1 cellular context compared by ENCODE assay signal in the genomic region with DNA sequence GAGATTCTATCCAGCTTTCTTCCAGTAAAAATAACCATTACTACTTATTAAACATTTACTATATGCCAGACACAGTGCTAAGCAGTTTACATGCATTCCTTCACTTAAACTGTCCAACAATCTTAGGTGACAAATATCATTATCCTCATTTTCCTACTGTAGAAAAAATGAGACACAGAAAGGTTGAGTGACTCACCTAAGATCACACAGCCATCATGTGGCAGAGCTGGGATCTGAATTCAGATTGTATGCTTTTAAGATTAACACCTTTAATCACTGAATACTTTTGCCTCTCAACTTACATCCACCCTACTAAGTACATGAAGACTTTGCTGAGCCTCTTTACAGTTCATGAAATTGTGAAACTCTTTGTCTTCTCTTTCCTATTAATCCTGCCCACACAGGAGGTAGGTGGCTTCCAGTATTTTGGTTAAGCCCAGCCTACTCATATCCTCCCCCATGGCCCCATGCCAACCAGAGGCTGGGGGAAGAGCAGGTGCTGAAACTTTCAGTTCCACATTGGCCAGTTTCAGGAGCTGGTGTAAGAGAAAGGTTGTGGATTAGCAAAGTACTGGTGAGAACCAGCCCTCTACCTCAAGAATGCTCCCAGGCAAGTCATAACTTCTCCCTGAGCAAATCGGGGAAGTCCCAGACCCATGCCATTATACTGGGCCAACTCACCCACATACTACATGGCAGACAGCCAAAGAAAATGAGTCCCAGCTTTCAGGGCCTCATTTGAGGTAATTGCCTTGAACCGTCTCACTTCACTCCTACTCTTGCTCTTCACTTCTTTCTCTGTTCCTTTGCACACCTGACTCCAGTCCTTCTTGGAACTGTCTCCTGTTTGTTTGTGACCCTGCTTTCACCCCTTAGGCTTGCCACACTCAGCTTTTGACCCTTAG.
A peak's percentile ranks its signal among the peaks of the same experiment; 100 is the strongest.
TF ChIP-seq lines count a peak whose summit lies in the region.

No MANE protein-coding gene starts in this region.

TF ChIP-seq in GM12878, 131 proteins besides CTCF, POLR2A, EP300 and RAD21 (continued from another document):
- TF ChIP-seq, protein P1, sequence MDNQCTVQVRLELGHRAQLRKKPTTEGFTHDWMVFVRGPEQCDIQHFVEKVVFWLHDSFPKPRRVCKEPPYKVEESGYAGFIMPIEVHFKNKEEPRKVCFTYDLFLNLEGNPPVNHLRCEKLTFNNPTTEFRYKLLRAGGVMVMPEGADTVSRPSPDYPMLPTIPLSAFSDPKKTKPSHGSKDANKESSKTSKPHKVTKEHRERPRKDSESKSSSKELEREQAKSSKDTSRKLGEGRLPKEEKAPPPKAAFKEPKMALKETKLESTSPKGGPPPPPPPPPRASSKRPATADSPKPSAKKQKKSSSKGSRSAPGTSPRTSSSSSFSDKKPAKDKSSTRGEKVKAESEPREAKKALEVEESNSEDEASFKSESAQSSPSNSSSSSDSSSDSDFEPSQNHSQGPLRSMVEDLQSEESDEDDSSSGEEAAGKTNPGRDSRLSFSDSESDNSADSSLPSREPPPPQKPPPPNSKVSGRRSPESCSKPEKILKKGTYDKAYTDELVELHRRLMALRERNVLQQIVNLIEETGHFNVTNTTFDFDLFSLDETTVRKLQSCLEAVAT (IDR thresholded peaks at IDR 0.05) = peak; percentile 80
- no peak for TF ChIP-seq RCOR1 (conservative IDR thresholded peaks at IDR 0.05; ENCODE audit: low read depth, low read length)
- TF ChIP-seq, protein P2, sequence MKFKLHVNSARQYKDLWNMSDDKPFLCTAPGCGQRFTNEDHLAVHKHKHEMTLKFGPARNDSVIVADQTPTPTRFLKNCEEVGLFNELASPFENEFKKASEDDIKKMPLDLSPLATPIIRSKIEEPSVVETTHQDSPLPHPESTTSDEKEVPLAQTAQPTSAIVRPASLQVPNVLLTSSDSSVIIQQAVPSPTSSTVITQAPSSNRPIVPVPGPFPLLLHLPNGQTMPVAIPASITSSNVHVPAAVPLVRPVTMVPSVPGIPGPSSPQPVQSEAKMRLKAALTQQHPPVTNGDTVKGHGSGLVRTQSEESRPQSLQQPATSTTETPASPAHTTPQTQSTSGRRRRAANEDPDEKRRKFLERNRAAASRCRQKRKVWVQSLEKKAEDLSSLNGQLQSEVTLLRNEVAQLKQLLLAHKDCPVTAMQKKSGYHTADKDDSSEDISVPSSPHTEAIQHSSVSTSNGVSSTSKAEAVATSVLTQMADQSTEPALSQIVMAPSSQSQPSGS (IDR thresholded peaks at IDR 0.05; ENCODE audit: low read length) = peak; percentile 88
- TF ChIP-seq SIX5 (IDR thresholded peaks at IDR 0.05; ENCODE audit: low read depth, low read length, severe bottlenecking) = no peak
- TF ChIP-seq MTA2 (IDR thresholded peaks at IDR 0.05; ENCODE audit: low read depth) = peak; percentile 99
- peak; percentile 81; the same call in 1 of the 2 replicates for TF ChIP-seq BACH1 (IDR thresholded peaks at IDR 0.05; ENCODE audit: borderline replicate concordance)
- TF ChIP-seq KAT2A (conservative IDR thresholded peaks at IDR 0.05; ENCODE audit: control insufficient read depth, low read depth, low read length) = no peak
- TF ChIP-seq BHLHE40 (IDR thresholded peaks at IDR 0.05; ENCODE audit: borderline replicate concordance in 1 of 2, low read depth in 2 of 2, low read length in 1 of 2) = peak; percentile 28 to 88; a peak in 3 of 4 replicates
- peak; percentile 64; the same call in 1 of the 2 replicates for TF ChIP-seq RAD51 (IDR thresholded peaks at IDR 0.05)
- peak; percentile 89 for TF ChIP-seq CREM (IDR thresholded peaks at IDR 0.05; ENCODE audit: low read depth)
- peak; percentile 79 for TF ChIP-seq CBFB (IDR thresholded peaks at IDR 0.05; ENCODE audit: low read depth)
- peak; percentile 93; the same call in 1 of the 2 replicates for TF ChIP-seq CBX5 (IDR thresholded peaks at IDR 0.05; ENCODE audit: low read depth)
- peak; percentile 48; the same call in 1 of the 2 replicates for TF ChIP-seq ZNF24 (IDR thresholded peaks at IDR 0.05)
- TF ChIP-seq GABPA (IDR thresholded peaks at IDR 0.05; ENCODE audit: low read depth) = peak; percentile 53; the same call in 1 of the 2 replicates
- TF ChIP-seq NBN (IDR thresholded peaks at IDR 0.05) = peak; percentile 96
- TF ChIP-seq CREB1 (IDR thresholded peaks at IDR 0.05; ENCODE audit: low read depth) = 0 out of 2 replicates have a peak, but pooled peaks have one; percentile 51
- TF ChIP-seq SMAD5 (IDR thresholded peaks at IDR 0.05; ENCODE audit: low read depth) = no peak
- TF ChIP-seq, protein P3, sequence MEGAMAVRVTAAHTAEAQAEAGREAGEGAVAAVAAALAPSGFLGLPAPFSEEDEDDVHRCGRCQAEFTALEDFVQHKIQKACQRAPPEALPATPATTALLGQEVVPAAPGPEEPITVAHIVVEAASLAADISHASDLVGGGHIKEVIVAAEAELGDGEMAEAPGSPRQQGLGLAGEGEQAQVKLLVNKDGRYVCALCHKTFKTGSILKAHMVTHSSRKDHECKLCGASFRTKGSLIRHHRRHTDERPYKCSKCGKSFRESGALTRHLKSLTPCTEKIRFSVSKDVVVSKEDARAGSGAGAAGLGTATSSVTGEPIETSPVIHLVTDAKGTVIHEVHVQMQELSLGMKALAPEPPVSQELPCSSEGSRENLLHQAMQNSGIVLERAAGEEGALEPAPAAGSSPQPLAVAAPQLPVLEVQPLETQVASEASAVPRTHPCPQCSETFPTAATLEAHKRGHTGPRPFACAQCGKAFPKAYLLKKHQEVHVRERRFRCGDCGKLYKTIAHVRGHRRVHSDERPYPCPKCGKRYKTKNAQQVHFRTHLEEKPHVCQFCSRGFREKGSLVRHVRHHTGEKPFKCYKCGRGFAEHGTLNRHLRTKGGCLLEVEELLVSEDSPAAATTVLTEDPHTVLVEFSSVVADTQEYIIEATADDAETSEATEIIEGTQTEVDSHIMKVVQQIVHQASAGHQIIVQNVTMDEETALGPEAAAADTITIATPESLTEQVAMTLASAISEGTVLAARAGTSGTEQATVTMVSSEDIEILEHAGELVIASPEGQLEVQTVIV (IDR thresholded peaks at IDR 0.05; ENCODE audit: borderline replicate concordance, partially characterized antibody) = no peak
- peak; percentile 97 for TF ChIP-seq RELB (IDR thresholded peaks at IDR 0.05; ENCODE audit: low read depth)
- TF ChIP-seq MEF2A (IDR thresholded peaks at IDR 0.05; ENCODE audit: insufficient read depth, low read depth, low read length) = peak; percentile 73; the same call in 1 of the 2 replicates
- TF ChIP-seq SRF (IDR thresholded peaks at IDR 0.05; ENCODE audit: low read depth in 2 of 2, low read length in 2 of 2) = 0 out of 4 replicates have a peak, but pooled peaks of 1 of the 2 experiments have one; percentile 21
- no peak for TF ChIP-seq CBX3 (IDR thresholded peaks at IDR 0.05; ENCODE audit: borderline replicate concordance, low read depth)
- no peak for TF ChIP-seq HDAC6 (IDR thresholded peaks at IDR 0.05; ENCODE audit: unreplicated experiment)
- peak; percentile 97 for TF ChIP-seq SPI1 (IDR thresholded peaks at IDR 0.05; ENCODE audit: borderline replicate concordance, insufficient read depth, low read depth, low read length)
- no peak for TF ChIP-seq HCFC1 (IDR thresholded peaks at IDR 0.05; ENCODE audit: low read length)
- no peak for TF ChIP-seq USF1 (IDR thresholded peaks at IDR 0.05; ENCODE audit: borderline replicate concordance, extremely low read length, insufficient read depth, low read depth, low read length)
- peak; percentile 60; the same call in 2 of the 3 replicates for TF ChIP-seq POU2F2 (IDR thresholded peaks at IDR 0.05; ENCODE audit: borderline replicate concordance, low read depth, low read length)
- TF ChIP-seq EZH2 (IDR thresholded peaks at IDR 0.05; ENCODE audit: borderline replicate concordance, control insufficient read depth, low read depth, low read length) = no peak
- TF ChIP-seq, protein P4, sequence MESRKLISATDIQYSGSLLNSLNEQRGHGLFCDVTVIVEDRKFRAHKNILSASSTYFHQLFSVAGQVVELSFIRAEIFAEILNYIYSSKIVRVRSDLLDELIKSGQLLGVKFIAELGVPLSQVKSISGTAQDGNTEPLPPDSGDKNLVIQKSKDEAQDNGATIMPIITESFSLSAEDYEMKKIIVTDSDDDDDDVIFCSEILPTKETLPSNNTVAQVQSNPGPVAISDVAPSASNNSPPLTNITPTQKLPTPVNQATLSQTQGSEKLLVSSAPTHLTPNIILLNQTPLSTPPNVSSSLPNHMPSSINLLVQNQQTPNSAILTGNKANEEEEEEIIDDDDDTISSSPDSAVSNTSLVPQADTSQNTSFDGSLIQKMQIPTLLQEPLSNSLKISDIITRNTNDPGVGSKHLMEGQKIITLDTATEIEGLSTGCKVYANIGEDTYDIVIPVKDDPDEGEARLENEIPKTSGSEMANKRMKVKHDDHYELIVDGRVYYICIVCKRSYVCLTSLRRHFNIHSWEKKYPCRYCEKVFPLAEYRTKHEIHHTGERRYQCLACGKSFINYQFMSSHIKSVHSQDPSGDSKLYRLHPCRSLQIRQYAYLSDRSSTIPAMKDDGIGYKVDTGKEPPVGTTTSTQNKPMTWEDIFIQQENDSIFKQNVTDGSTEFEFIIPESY (IDR thresholded peaks at IDR 0.05) = no peak
- TF ChIP-seq EGR1 (IDR thresholded peaks at IDR 0.05; ENCODE audit: borderline replicate concordance in 1 of 2, low read depth in 2 of 2, low read length in 2 of 2) = 0 out of 3 replicates have a peak, but pooled peaks of 1 of the 2 experiments have one; percentile 39
